Comparison of ENCODE assay signal across 8 cellular contexts in the genomic region with DNA sequence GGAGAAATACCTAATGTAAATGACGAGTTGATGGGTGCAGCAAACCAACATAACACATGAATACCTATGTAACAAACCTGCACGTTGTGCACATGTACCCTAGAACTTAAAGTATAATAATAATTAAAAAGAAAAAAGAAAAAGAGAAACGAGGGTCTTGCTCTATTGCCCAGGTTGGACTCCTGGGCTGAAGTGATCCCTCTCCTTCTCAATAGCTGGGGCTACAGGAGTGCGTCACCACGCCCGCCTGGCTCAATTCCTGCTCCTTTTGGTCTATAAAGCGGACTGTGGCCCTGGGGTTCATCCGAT. TPM values are rescaled to one million over a fixed set of nuclear protein-coding genes. Genes with fewer than 3 reads are reported as not detected.
DNase-seq lines count a peak whose midpoint lies in the region; ATAC-seq, FAIRE-seq and TF ChIP-seq lines count a peak whose summit lies in the region.

No MANE protein-coding gene starts in this region.

- H3K4me2 ChIP-seq in H9 (ENCODE audit: insufficient read depth, insufficient read length, low read length) = peak overlapping the region; percentile 97

- H4K20me1 ChIP-seq in H9 (ENCODE audit: control insufficient read depth, insufficient read depth, insufficient read length) = no peaks in the 10 kb centered on the region

- H2BK5ac ChIP-seq in H9 (ENCODE audit: insufficient read length, low read length) = no peak overlapping the region

- H3K79me2 ChIP-seq in H9 (ENCODE audit: insufficient read depth, low read length) = no peaks in the 10 kb centered on the region; the same call in 1 of the 2 replicates

- H2BK120ac ChIP-seq in H9 (ENCODE audit: low read depth, low read length, poor library complexity, severe bottlenecking) = no peak overlapping the region

- no peak overlapping the region for H4K5ac ChIP-seq in H9 (ENCODE audit: insufficient read length, low read depth, low read length)

- H3K14ac ChIP-seq in H9 (ENCODE audit: insufficient read depth, low read length) = peak overlapping the region; percentile 94; the same call in 1 of the 2 replicates

- H3K9me3 ChIP-seq in H9 (ENCODE audit: control insufficient read depth, low read depth, low read length) (no peaks in the 10 kb centered on the region), right cardiac atrium (ENCODE audit: control insufficient read depth, low read length) (no peaks in the 10 kb centered on the region), small intestine (ENCODE audit: control insufficient read depth, low read depth) (no peaks in the 10 kb centered on the region)

- H3K27me3 ChIP-seq in H9 (ENCODE audit: insufficient read depth, low read length) = no peaks in the 10 kb centered on the region; the same call in 1 of the 2 replicates
- H3K27me3 ChIP-seq in right cardiac atrium (ENCODE audit: control insufficient read depth, insufficient read depth) = no peaks in the 10 kb centered on the region
- H3K27me3 ChIP-seq in small intestine (ENCODE audit: control insufficient read depth in 2 of 2, insufficient read depth in 2 of 2, low read length in 2 of 2) = no peaks in the 10 kb centered on the region

- H3K27ac ChIP-seq in H9 (ENCODE audit: insufficient read length, low read depth, low read length) (peak overlapping the region; percentile 34), right cardiac atrium (ENCODE audit: low read length) (peak overlapping the region; percentile 94), small intestine (ENCODE audit: low read depth in 1 of 2, low read length in 1 of 2) (peak overlapping the region; percentile 95 to 100)

- peaks cover 8 to 9% of the 10 kb centered on the region in 2 experiments for H3K4me1 Mint-ChIP-seq in H9
- peaks cover 22% of the 10 kb centered on the region for H3K4me1 Mint-ChIP-seq in activated T-helper 2 cell treated with anti-CD3 and anti-CD28 coated beads, Interferon-gamma antibody, Interleukin-2, Interleukin-4, amounts not matched to agents 10 μg/mL and 5 μg/mL and 100 μg/mL, durations not matched to agents 14 hours and 24 hours and 36 hours (ENCODE audit: low read depth)

- DNase-seq in H9 (no peak), right cardiac atrium (peak in 1 of 3 donors; percentile 81), small intestine (peak; percentile 92), DMS114 treated with DMSO at 0.1 percent for 48 hours (lab: John Stamatoyannopoulos, UW; ENCODE audit: unreplicated experiment) (no peak), frontal cortex (ENCODE audit: low spot score in 2 of 2) (no peak)
- DNase-seq in activated T-helper 2 cell treated with anti-CD3 and anti-CD28 coated beads, Interferon-gamma antibody, Interleukin-2, Interleukin-4, amounts not matched to agents 10 μg/mL and 5 μg/mL and 100 μg/mL, durations not matched to agents 14 hours and 24 hours and 36 hours (ENCODE audit: low spot score) = no peak
- no peak for DNase-seq in stimulated activated CD4-positive, alpha-beta T cell treated with anti-CD3 and anti-CD28 coated beads, Interleukin-12 subunit alpha, Interleukin-12 subunit beta, amount 100 ng/mL, for 4 hours
- no peak for DNase-seq in activated effector memory CD4-positive, alpha-beta T cell treated with anti-CD3 and anti-CD28 coated beads, Interleukin-2, amount 50 U/mL, for 16 hours

- peak overlapping the region; percentile 77 for H3K18ac ChIP-seq in H9 (ENCODE audit: insufficient read length, low read depth, low read length)

- peak overlapping the region; percentile 68 for H3K9ac ChIP-seq in H9 (ENCODE audit: extremely low read depth, insufficient read length, low read length)

- H3K4me3 ChIP-seq in right cardiac atrium (ENCODE audit: low read length) (peak overlapping the region; percentile 39), small intestine (ENCODE audit: low read depth in 1 of 2, low read length in 2 of 2) (peak overlapping the region; percentile 69 to 79)

- peak overlapping the region; percentile 58 for H4K8ac ChIP-seq in H9 (replicated peaks; ENCODE audit: insufficient read length, low read depth, low read length)

- no peak for FAIRE-seq in small intestine (lab: Jason Lieb, UNC)
- FAIRE-seq in frontal cortex (lab: Jason Lieb, UNC) = no peak

- no peak overlapping the region for H3T11ph ChIP-seq in H9 (ENCODE audit: low read length)

- H2AFZ ChIP-seq in H9 (ENCODE audit: low read length) = peak overlapping the region; percentile 49

- peaks cover 8% of the 10 kb centered on the region for H3K23me2 ChIP-seq in H9 (ENCODE audit: insufficient read length, low read depth, low read length, poor library complexity, severe bottlenecking)

- no peak overlapping the region for H3K56ac ChIP-seq in H9 (ENCODE audit: insufficient read length, low read depth, low read length)

- intact Hi-C loops in activated T-helper 2 cell treated with anti-CD3 and anti-CD28 coated beads, Interferon-gamma antibody, Interleukin-2, Interleukin-4, amounts not matched to agents 10 μg/mL and 5 μg/mL and 100 μg/mL, durations not matched to agents 14 hours and 24 hours and 36 hours (cut with micrococcal nuclease) = loop anchor here (1.0 to 10.0 kb wide), 4 partner anchors 299 to 1549 kb away; a partner anchor contains a TSS
- intact Hi-C loops in right cardiac atrium (cut with DNase I) = no loop called here

- no peak overlapping the region for H2BK20ac ChIP-seq in H9 (ENCODE audit: low read depth, low read length, poor library complexity, severe bottlenecking)

- no peak overlapping the region for H2BK15ac ChIP-seq in H9 (ENCODE audit: low read depth, low read length)

- H4K91ac ChIP-seq in H9 (ENCODE audit: insufficient read length, low read depth, low read length) = no peak overlapping the region

- WGBS in H9 (ENCODE audit: extremely low coverage, insufficient read length, low lambda C conversion rate) = no CpG with 5 or more reads among the region's 8 CpGs
- WGBS in right cardiac atrium = 39% methylated on average over 8 of the region's 8 CpGs
- WGBS in small intestine, 3 donors = 15 to 34% (median 17%) methylated on average over 7 to 8 of the region's 8 CpGs

- peak overlapping the region; percentile 69 for H2BK12ac ChIP-seq in H9 (ENCODE audit: insufficient read length, low read depth, low read length)

- no peaks in the 10 kb centered on the region for H3K79me1 ChIP-seq in H9 (ENCODE audit: insufficient read depth, low read depth, low read length, poor library complexity, severe bottlenecking)

- ATAC-seq in right cardiac atrium = no peak

- no peaks in the 10 kb centered on the region; a peak in 1 of 5 replicates for H3K9me3 Mint-ChIP-seq in H9
- H3K9me3 Mint-ChIP-seq in activated T-helper 2 cell treated with anti-CD3 and anti-CD28 coated beads, Interferon-gamma antibody, Interleukin-2, Interleukin-4, amounts not matched to agents 10 μg/mL and 5 μg/mL and 100 μg/mL, durations not matched to agents 14 hours and 24 hours and 36 hours = no peaks in the 10 kb centered on the region

- H3K4ac ChIP-seq in H9 (ENCODE audit: low read depth, low read length) = no peak overlapping the region

- H3K36me3 ChIP-seq in small intestine (ENCODE audit: control insufficient read depth in 2 of 2, insufficient read depth in 2 of 2, low read length in 2 of 2) = peaks cover 0 to 10% of the 10 kb centered on the region in 2 donors

- H3K23ac ChIP-seq in H9 (ENCODE audit: insufficient read length, low read depth, low read length) = no peak overlapping the region

- peaks cover 19% of the 10 kb centered on the region for H3K27me3 Mint-ChIP-seq in H9 (ENCODE audit: low read depth)
- H3K27me3 Mint-ChIP-seq in activated T-helper 2 cell treated with anti-CD3 and anti-CD28 coated beads, Interferon-gamma antibody, Interleukin-2, Interleukin-4, amounts not matched to agents 10 μg/mL and 5 μg/mL and 100 μg/mL, durations not matched to agents 14 hours and 24 hours and 36 hours (ENCODE audit: low read depth) = peaks cover 2% of the 10 kb centered on the region

- TF ChIP-seq CTCF in H9 (conservative IDR thresholded peaks at IDR 0.05) = no peak

- H3K4me1 ChIP-seq in H9 (ENCODE audit: insufficient read depth, low read length) = no peaks in the 10 kb centered on the region; the same call in 1 of the 2 replicates
- peaks cover 3% of the 10 kb centered on the region for H3K4me1 ChIP-seq in right cardiac atrium (ENCODE audit: control insufficient read depth, insufficient read depth, low read length)
- peaks cover 4 to 9% of the 10 kb centered on the region in 2 donors for H3K4me1 ChIP-seq in small intestine (ENCODE audit: control insufficient read depth in 2 of 2, insufficient read depth in 1 of 2, low read depth in 1 of 2, low read length in 1 of 2)

- H3K27ac Mint-ChIP-seq in H9 = peak overlapping the region; percentile 81 to 95 (median 93); a peak in 4 of 7 replicates
- H3K27ac Mint-ChIP-seq in activated T-helper 2 cell treated with anti-CD3 and anti-CD28 coated beads, Interferon-gamma antibody, Interleukin-2, Interleukin-4, amounts not matched to agents 10 μg/mL and 5 μg/mL and 100 μg/mL, durations not matched to agents 14 hours and 24 hours and 36 hours = peak overlapping the region; percentile 92

- H2AK5ac ChIP-seq in H9 (ENCODE audit: insufficient read length, low read length) = no peak overlapping the region

- peak overlapping the region; percentile 83 to 89 for H3K4me3 Mint-ChIP-seq in H9
- H3K4me3 Mint-ChIP-seq in activated T-helper 2 cell treated with anti-CD3 and anti-CD28 coated beads, Interferon-gamma antibody, Interleukin-2, Interleukin-4, amounts not matched to agents 10 μg/mL and 5 μg/mL and 100 μg/mL, durations not matched to agents 14 hours and 24 hours and 36 hours (ENCODE audit: low read depth) = peak overlapping the region; percentile 89

- peaks cover 2 to 27% (median 22%) of the 10 kb centered on the region in 3 experiments; a peak in 5 of 7 replicates for H3K36me3 Mint-ChIP-seq in H9 (ENCODE audit: insufficient read depth in 1 of 3, low read depth in 3 of 3)
- H3K36me3 Mint-ChIP-seq in activated T-helper 2 cell treated with anti-CD3 and anti-CD28 coated beads, Interferon-gamma antibody, Interleukin-2, Interleukin-4, amounts not matched to agents 10 μg/mL and 5 μg/mL and 100 μg/mL, durations not matched to agents 14 hours and 24 hours and 36 hours (ENCODE audit: low read depth) = peaks cover 31% of the 10 kb centered on the region

RNA-seq across cellular contexts. Expression of a gene that starts 0.5 kb away (rescaled TPM):
- 45.9 and 48.6 TPM in 2 replicates for total RNA-seq in H9 (2021)
- total RNA-seq in activated T-helper 2 cell treated with anti-CD3 and anti-CD28 coated beads, Interferon-gamma antibody, Interleukin-2, Interleukin-4, amounts not matched to agents 10 μg/mL and 5 μg/mL and 100 μg/mL, durations not matched to agents 14 hours and 24 hours and 36 hours = 30.5 and 33.4 TPM in 2 replicates
- total RNA-seq in right cardiac atrium = 10 to 100 TPM; 22.9 to 28.3 (median 26.7) TPM
- polyA plus RNA-seq in right cardiac atrium = 40.7 TPM
- 10 to 100 TPM; 33.8 to 57.3 (median 44.0) TPM for polyA plus RNA-seq in small intestine
- total RNA-seq in frontal cortex = 35.9 TPM

RNA-seq across cellular contexts. Expression of a gene that starts 35.0 kb away (rescaled TPM):
- not detected in 2 replicates for total RNA-seq in H9 (2021)
- total RNA-seq in activated T-helper 2 cell treated with anti-CD3 and anti-CD28 coated beads, Interferon-gamma antibody, Interleukin-2, Interleukin-4, amounts not matched to agents 10 μg/mL and 5 μg/mL and 100 μg/mL, durations not matched to agents 14 hours and 24 hours and 36 hours = not detected in 2 replicates
- total RNA-seq in right cardiac atrium = not detected
- polyA plus RNA-seq in right cardiac atrium = not detected
- polyA plus RNA-seq in small intestine = not detected
- total RNA-seq in frontal cortex = not detected

RNA-seq across cellular contexts. Expression of a gene that starts 50.4 kb away (rescaled TPM):
- total RNA-seq in H9 (2021) = 0.31 and 0.44 TPM in 2 replicates
- 1.2 and 1.4 TPM in 2 replicates for total RNA-seq in activated T-helper 2 cell treated with anti-CD3 and anti-CD28 coated beads, Interferon-gamma antibody, Interleukin-2, Interleukin-4, amounts not matched to agents 10 μg/mL and 5 μg/mL and 100 μg/mL, durations not matched to agents 14 hours and 24 hours and 36 hours
- total RNA-seq in right cardiac atrium = 100 to 1,000 TPM in 2 of 4 donors, 10 to 100 TPM in 2; 78.3 to 147 (median 96.8) TPM
- polyA plus RNA-seq in right cardiac atrium = 70.8 TPM
- polyA plus RNA-seq in small intestine = 10 to 100 TPM in 1 of 3 donors, 1 to 10 TPM in 2; 1.1 to 11.6 (median 5.4) TPM
- total RNA-seq in frontal cortex = 6.5 TPM

RNA-seq across cellular contexts. Expression of a gene that starts 58.5 kb away (rescaled TPM):
- total RNA-seq in H9 (2021) (0.22 and 0.31 TPM in 2 replicates), right cardiac atrium (1 to 10 TPM in 1 of 4 donors, not detected in 3; 1.1 TPM), frontal cortex (not detected)
- total RNA-seq in activated T-helper 2 cell treated with anti-CD3 and anti-CD28 coated beads, Interferon-gamma antibody, Interleukin-2, Interleukin-4, amounts not matched to agents 10 μg/mL and 5 μg/mL and 100 μg/mL, durations not matched to agents 14 hours and 24 hours and 36 hours = 0.57 TPM in 1 of 2 replicates, not detected in the other
- polyA plus RNA-seq in right cardiac atrium (0.20 TPM), small intestine (1 to 10 TPM in 1 of 3 donors, not detected in 2; 1.6 TPM)

Comparison
In these comparisons a context has a peak if more than half of its experiments do, and no peak if none do; other contexts are left out.
1. H3K27ac ChIP-seq: peak in every context shown above with its lines; median percentile 98 in small intestine; 94 in right cardiac atrium; 34 in H9.
2. RNA of a gene that starts 50.4 kb away (total RNA-seq): 78.3 to 147 TPM in right cardiac atrium; 6.5 TPM in frontal cortex (single experiment), 1.2 to 1.4 TPM in activated T-helper 2 cell treated with anti-CD3 and anti-CD28 coated beads, Interferon-gamma antibody, Interleukin-2, Interleukin-4, amounts not matched to agents 10 μg/mL and 5 μg/mL and 100 μg/mL, durations not matched to agents 14 hours and 24 hours and 36 hours and 0.31 to 0.44 TPM in H9; every median in the first group is over 10 times any median in the second.